ENCODE assay signal across 13 cellular contexts in genomic region chr12:116524964-116525379, GRCh38. TPM values are rescaled to one million over a fixed set of nuclear protein-coding genes. Genes with fewer than 3 reads are reported as not detected.
A peak's percentile ranks its signal among the peaks of the same experiment; 100 is the strongest.
DNase-seq lines count a peak whose midpoint lies in the region; ATAC-seq and TF ChIP-seq lines count a peak whose summit lies in the region.
"Had no signal": no experiment of that assay in that cellular context is flagged by ENCODE, and none has a peak within 500 bp of the region (broad histone marks: within the 10 kb centered on the region; RNA-seq: fewer than 3 reads in every experiment).

No MANE protein-coding gene starts in this region.

- H3K27me3 ChIP-seq in mesenchymal stem cell (ENCODE audit: control insufficient read depth in 1 of 2, insufficient read depth in 1 of 2, low read length in 2 of 2), result no peaks in the 10 kb centered on the region
- no peaks in the 10 kb centered on the region for H3K27me3 ChIP-seq in effector memory CD4-positive, alpha-beta T cell (replicated peaks; ENCODE audit: control insufficient read depth, insufficient read depth, low read length, poor library complexity, severe bottlenecking)

- H3K9me3 ChIP-seq in mesenchymal stem cell (ENCODE audit: control insufficient read depth, low read length), result no peaks in the 10 kb centered on the region
- H3K9me3 ChIP-seq in effector memory CD4-positive, alpha-beta T cell (ENCODE audit: control insufficient read depth, low read length), result no peaks in the 10 kb centered on the region

- ATAC-seq in HG03175 (IDR thresholded peaks at IDR 0.05; ENCODE audit: unreplicated experiment), result no peak

- no peak overlapping the region for H2AFZ ChIP-seq in mesenchymal stem cell (ENCODE audit: low read depth, low read length)

- H3K4me2 ChIP-seq in mesenchymal stem cell (ENCODE audit: low read length, poor library complexity, severe bottlenecking), result peak overlapping the region; percentile 45

- H3K23ac ChIP-seq in mesenchymal stem cell (ENCODE audit: low read length in 2 of 2), result no peak overlapping the region

- TF ChIP-seq RAD21 in Ishikawa (IDR thresholded peaks at IDR 0.05; ENCODE audit: low read depth), result no peak

- no peak overlapping the region for H4K8ac ChIP-seq in mesenchymal stem cell (ENCODE audit: low read length)

- no peak overlapping the region for H4K91ac ChIP-seq in mesenchymal stem cell (ENCODE audit: low read length)

- H2BK12ac ChIP-seq in mesenchymal stem cell (ENCODE audit: low read length in 2 of 2), result no peak overlapping the region

- DNase-seq in 8988T (peak; percentile 32), cerebellar cortex (ENCODE audit: low spot score) (peak; percentile 42), mesenchymal stem cell (no peak), GM19238 (ENCODE audit: insufficient read length, low spot score) (no peak), occipital lobe (lab: John Stamatoyannopoulos, UW) (no peak)
- no peak for DNase-seq in effector memory CD4-positive, alpha-beta T cell
- DNase-seq: activated T-cell treated with anti-CD3 and anti-CD28 coated beads, Interleukin-2, amount 50 U/mL, for 1 hour; dorsolateral prefrontal cortex; NCI-H187 had no signal

- H2BK120ac ChIP-seq in mesenchymal stem cell (ENCODE audit: low read depth, low read length), result no peak overlapping the region

- peak overlapping the region in 1 of 2 experiments; percentile 21 for H3K18ac ChIP-seq in mesenchymal stem cell (ENCODE audit: low read depth in 1 of 2, low read length in 2 of 2)

- H3K79me1 ChIP-seq in mesenchymal stem cell (replicated peaks; ENCODE audit: low read length, poor library complexity, severe bottlenecking), result no peaks in the 10 kb centered on the region

- no peak overlapping the region for H2BK5ac ChIP-seq in mesenchymal stem cell (ENCODE audit: low read depth, low read length, poor library complexity, severe bottlenecking)

- H2BK15ac ChIP-seq in mesenchymal stem cell (ENCODE audit: low read depth, poor library complexity, severe bottlenecking), result peak overlapping the region; percentile 70

- no peak overlapping the region for H3K4ac ChIP-seq in mesenchymal stem cell (ENCODE audit: low read depth in 1 of 2, low read length in 2 of 2)

- 16% methylated on average over 4 of the region's 4 CpGs for WGBS in mesenchymal stem cell

- no peaks in the 10 kb centered on the region for H3K36me3 ChIP-seq in mesenchymal stem cell (ENCODE audit: control insufficient read depth in 1 of 2, insufficient read depth in 2 of 2, low read depth in 1 of 2, low read length in 2 of 2)
- H3K36me3 ChIP-seq in effector memory CD4-positive, alpha-beta T cell (ENCODE audit: control insufficient read depth, insufficient read depth, low read length), result no peaks in the 10 kb centered on the region

- no peak for TF ChIP-seq EP300 in Ishikawa (IDR thresholded peaks at IDR 0.05; ENCODE audit: borderline replicate concordance)

- H2AK5ac ChIP-seq in mesenchymal stem cell (ENCODE audit: low read length, severe bottlenecking), result no peak overlapping the region

- H3K14ac ChIP-seq in mesenchymal stem cell (ENCODE audit: low read length in 2 of 2), result no peak overlapping the region

- H3K4me1 ChIP-seq in mesenchymal stem cell (ENCODE audit: control insufficient read depth, insufficient read depth, low read depth, low read length), result peaks cover 21% of the 10 kb centered on the region
- no peaks in the 10 kb centered on the region for H3K4me1 ChIP-seq in effector memory CD4-positive, alpha-beta T cell (ENCODE audit: control insufficient read depth, insufficient read depth, low read length, poor library complexity, severe bottlenecking)

- peak overlapping the region; percentile 80 for H3K9ac ChIP-seq in mesenchymal stem cell (ENCODE audit: low read length)

- H3K27ac ChIP-seq in mesenchymal stem cell (ENCODE audit: low read length, poor library complexity, severe bottlenecking), result no peak overlapping the region
- H3K27ac ChIP-seq in effector memory CD4-positive, alpha-beta T cell (ENCODE audit: insufficient read depth, low read length, poor library complexity, severe bottlenecking), result no peak overlapping the region

- H3K4me3 ChIP-seq in mesenchymal stem cell (ENCODE audit: insufficient read depth in 1 of 2, low read depth in 1 of 2, low read length in 2 of 2), result peak overlapping the region in 1 of 2 experiments; percentile 4
- no peak overlapping the region for H3K4me3 ChIP-seq in effector memory CD4-positive, alpha-beta T cell (ENCODE audit: insufficient read depth, low read depth, low read length, poor library complexity, severe bottlenecking)

TF ChIP-seq in Ishikawa, 13 proteins besides CTCF, POLR2A, EP300 and RAD21:
- TF ChIP-seq CEBPB (IDR thresholded peaks at IDR 0.05) (no peak), TAF1 (IDR thresholded peaks at IDR 0.05; ENCODE audit: low read depth) (no peak), TEAD4 (IDR thresholded peaks at IDR 0.05) (peak; percentile 29; the same call in 1 of the 2 replicates), EGR1 (IDR thresholded peaks at IDR 0.05) (no peak)

RNA-seq across cellular contexts. Expression of gene MAP1LC3B2, which starts 34.2 kb away (rescaled TPM):
- 0.32 TPM for polyA plus RNA-seq in mesenchymal stem cell (2013, experiment 1 of 2)
- 0.60 TPM for polyA plus RNA-seq in mesenchymal stem cell (2013, experiment 2 of 2)
- 0.62 TPM for total RNA-seq in occipital lobe
- total RNA-seq: liver, skeletal muscle tissue had no signal

Comparison
In these comparisons a context has a peak if more than half of its experiments do, and no peak if none do; other contexts are left out.
1. DNase-seq: peak in 8988T (single experiment) and cerebellar cortex (single experiment); none in mesenchymal stem cell (single experiment), GM19238 (single experiment), effector memory CD4-positive, alpha-beta T cell (0 of 3) and occipital lobe (single experiment).